ENCODE assay signal across 12 cellular contexts in genomic region chr19:7872306-7873204, GRCh38. TPM values are rescaled to one million over a fixed set of nuclear protein-coding genes. Genes with fewer than 3 reads are reported as not detected.
DNase-seq lines count a peak whose midpoint lies in the region; ATAC-seq, FAIRE-seq and TF ChIP-seq lines count a peak whose summit lies in the region.
"Had no signal": no experiment of that assay in that cellular context is flagged by ENCODE, and none has a peak within 500 bp of the region (broad histone marks: within the 10 kb centered on the region; RNA-seq: fewer than 3 reads in every experiment).

No MANE protein-coding gene starts in this region.

- peaks cover 0 to 4% (median 0%) of the 10 kb centered on the region in 11 donors for H3K9me3 Mint-ChIP-seq in naive thymus-derived CD4-positive, alpha-beta T cell
- H3K9me3 Mint-ChIP-seq: activated T-helper 2 cell treated with anti-CD3 and anti-CD28 coated beads, Interferon-gamma antibody, Interleukin-2, Interleukin-4, amounts not matched to agents 10 μg/mL and 5 μg/mL and 100 μg/mL, durations not matched to agents 14 hours and 24 hours and 36 hours; CD4-positive, alpha-beta memory T cell had no signal

- H3K27me3 ChIP-seq in HL-60 (ENCODE audit: insufficient read depth, poor library complexity, severe bottlenecking): peaks cover 23% of the 10 kb centered on the region
- peaks cover 0 to 2% of the 10 kb centered on the region in 2 donors for H3K27me3 ChIP-seq in naive thymus-derived CD4-positive, alpha-beta T cell (ENCODE audit: control insufficient read depth in 2 of 2, insufficient read depth in 2 of 2, low read length in 2 of 2)

- H3K27ac Mint-ChIP-seq in naive thymus-derived CD4-positive, alpha-beta T cell: peak overlapping the region in 5 of 9 donors; percentile 25 to 78 (median 33)
- H3K27ac Mint-ChIP-seq: activated T-helper 2 cell treated with anti-CD3 and anti-CD28 coated beads, Interferon-gamma antibody, Interleukin-2, Interleukin-4, amounts not matched to agents 10 μg/mL and 5 μg/mL and 100 μg/mL, durations not matched to agents 14 hours and 24 hours and 36 hours had no signal

- no peaks in the 10 kb centered on the region for H3K9me3 ChIP-seq in naive thymus-derived CD4-positive, alpha-beta T cell (ENCODE audit: control insufficient read depth in 2 of 3, low read length in 3 of 3)

- DNase-seq in AG04449 (ENCODE audit: low read depth, low spot score) (no peak), HL-60 (ENCODE audit: low read depth in 1 of 2, low spot score in 1 of 2) (no peak), cardiac fibroblast (ENCODE audit: low read depth in 2 of 2) (no peak), GM10266 (ENCODE audit: extremely low spot score) (no peak), DMS 273 treated with DMSO at 0.1 percent for 48 hours (lab: John Stamatoyannopoulos, UW) (no peak), OCI-M1 (lab: John Stamatoyannopoulos, UW) (no peak), GM12891 (ENCODE audit: insufficient read length, low spot score) (no peak)
- no peak for DNase-seq in naive thymus-derived CD4-positive, alpha-beta T cell

- peaks cover 0 to 59% (median 8%) of the 10 kb centered on the region in 5 donors for H3K27me3 Mint-ChIP-seq in naive thymus-derived CD4-positive, alpha-beta T cell

- CTCF ChIA-PET in AG04449 (lab: Yijun Ruan, JAX): interaction anchor here (0.5 to 1.6 kb wide), 5 partner anchors 15 to 52 kb away, joined by 3 read pairs; no protein-coding TSS in a partner anchor
- CTCF ChIA-PET in naive thymus-derived CD4-positive, alpha-beta T cell (lab: Charles Lee): interaction anchor here (1.0 kb wide), 1 partner anchor 56 kb away, joined by 3 read pairs; no protein-coding TSS in a partner anchor

- H3K27ac ChIP-seq in HL-60 (replicated peaks): no peak overlapping the region
- H3K27ac ChIP-seq in naive thymus-derived CD4-positive, alpha-beta T cell (ENCODE audit: low read depth, low read length): no peak overlapping the region

- TF ChIP-seq POLR2A in GM12891 (IDR thresholded peaks at IDR 0.05; ENCODE audit: low read depth, low read length): no peak

- H3K4me3 Mint-ChIP-seq in naive thymus-derived CD4-positive, alpha-beta T cell: peak overlapping the region; percentile 36 to 84 (median 72)

- H3K4me1 Mint-ChIP-seq in naive thymus-derived CD4-positive, alpha-beta T cell: peaks cover 15 to 33% (median 29%) of the 10 kb centered on the region in 7 donors

- FAIRE-seq in GM12891 (lab: Jason Lieb, UNC): no peak
- FAIRE-seq: frontal cortex, small intestine had no signal

- no peak for ATAC-seq in naive thymus-derived CD4-positive, alpha-beta T cell

- intact Hi-C loops in naive thymus-derived CD4-positive, alpha-beta T cell (cut with micrococcal nuclease): no loop called here

- POLR2A ChIA-PET in AG04449 (lab: Yijun Ruan, JAX): no interaction called here
- POLR2A ChIA-PET in naive thymus-derived CD4-positive, alpha-beta T cell (lab: Charles Lee): interaction anchor here (1.2 kb wide), 1 partner anchor 10 kb away, joined by 3 read pairs; no protein-coding TSS in a partner anchor

- no peaks in the 10 kb centered on the region for H3K36me3 ChIP-seq in naive thymus-derived CD4-positive, alpha-beta T cell (ENCODE audit: control insufficient read depth in 2 of 3, insufficient read depth in 3 of 3, low read length in 3 of 3)

- peaks cover 16 to 26% of the 10 kb centered on the region in 2 donors for H3K4me1 ChIP-seq in naive thymus-derived CD4-positive, alpha-beta T cell (ENCODE audit: control insufficient read depth in 2 of 2, insufficient read depth in 2 of 2, low read length in 2 of 2)

- TF ChIP-seq CTCF in AG04449 (IDR thresholded peaks at IDR 0.05; ENCODE audit: insufficient read depth, low read length, missing control alignments) (no peak), HL-60 (IDR thresholded peaks at IDR 0.05; ENCODE audit: insufficient read depth, low read length) (no peak), cardiac fibroblast (IDR thresholded peaks at IDR 0.05; ENCODE audit: low read depth, low read length) (no peak), GM10266 (IDR thresholded peaks at IDR 0.05; ENCODE audit: control insufficient read depth, insufficient read depth, low read depth, missing control alignments) (no peak)

- peaks cover 0 to 5% (median 0%) of the 10 kb centered on the region in 5 donors for H3K36me3 Mint-ChIP-seq in naive thymus-derived CD4-positive, alpha-beta T cell
- H3K36me3 Mint-ChIP-seq: CD4-positive, alpha-beta memory T cell had no signal

- H3K4me3 ChIP-seq in AG04449 (ENCODE audit: low read depth, low read length): peak overlapping the region; percentile 23
- 0 out of 2 replicates have a peak overlapping the region, but pooled peaks have one; percentile 12 for H3K4me3 ChIP-seq in HL-60 (replicated peaks; ENCODE audit: insufficient read depth, low read length)
- H3K4me3 ChIP-seq in cardiac fibroblast (replicated peaks in 1 of 2; ENCODE audit: low read depth in 2 of 2, low read length in 2 of 2): peak overlapping the region; percentile 20 to 31
- no peak overlapping the region for H3K4me3 ChIP-seq in naive thymus-derived CD4-positive, alpha-beta T cell (ENCODE audit: low read length)

TF ChIP-seq in GM12891, 5 proteins besides CTCF, POLR2A, EP300 and RAD21:
- no peak for TF ChIP-seq PAX5 (IDR thresholded peaks at IDR 0.05; ENCODE audit: insufficient read depth, low read length, severe bottlenecking)
- no peak for TF ChIP-seq SPI1 (IDR thresholded peaks at IDR 0.05; ENCODE audit: low read depth, low read length)
- TF ChIP-seq POU2F2 (IDR thresholded peaks at IDR 0.05; ENCODE audit: low read depth, low read length): no peak
- TF ChIP-seq POLR2AphosphoS5 (IDR thresholded peaks at IDR 0.05; ENCODE audit: low read depth, low read length): no peak
- TF ChIP-seq TAF1 (IDR thresholded peaks at IDR 0.05; ENCODE audit: low read depth, low read length): no peak
TF ChIP-seq in GM12891: peak in this region for 0.

RNA-seq across cellular contexts. Expression of gene PRR36, which starts 1.6 kb away (rescaled TPM):
- 1 to 10 TPM in 1 of 5 experiments, under 1 TPM in 3, not detected in 1; 0.08 to 1.2 (median 0.16) TPM for total RNA-seq in naive thymus-derived CD4-positive, alpha-beta T cell
- under 1 TPM; 0.08 to 0.12 TPM for polyA plus RNA-seq in naive thymus-derived CD4-positive, alpha-beta T cell
- polyA plus RNA-seq in GM12891 (2012; ENCODE audit: low read depth, missing spikeins): 0.10 TPM

RNA-seq across cellular contexts. Expression of gene LRRC8E, which starts 15.8 kb away (rescaled TPM):
- total RNA-seq in naive thymus-derived CD4-positive, alpha-beta T cell: under 1 TPM in 1 of 5 experiments, not detected in 4; 0.24 TPM
- polyA plus RNA-seq in naive thymus-derived CD4-positive, alpha-beta T cell: under 1 TPM in 1 of 2 donors, not detected in 1; 0.53 TPM
- polyA plus RNA-seq in GM12891 (2012; ENCODE audit: low read depth, missing spikeins): 0.06 TPM
- total RNA-seq: activated T-helper 2 cell treated with anti-CD3 and anti-CD28 coated beads, Interferon-gamma antibody, Interleukin-2, Interleukin-4, amounts not matched to agents 10 μg/mL and 5 μg/mL and 100 μg/mL, durations not matched to agents 14 hours and 24 hours and 36 hours; CD4-positive, alpha-beta memory T cell; frontal cortex had no signal
- polyA plus RNA-seq: CD4-positive, alpha-beta memory T cell had no signal

RNA-seq across cellular contexts. Expression of gene MAP2K7, which starts 31.1 kb away (rescaled TPM):
- 100 to 1,000 TPM in 1 of 5 experiments, 10 to 100 TPM in 4; 48.7 to 109 (median 66.5) TPM for total RNA-seq in naive thymus-derived CD4-positive, alpha-beta T cell
- 1 to 10 TPM; 1.8 to 2.0 TPM for polyA plus RNA-seq in naive thymus-derived CD4-positive, alpha-beta T cell
- 18.3 TPM for polyA plus RNA-seq in GM12891 (2012; ENCODE audit: low read depth, missing spikeins)

RNA-seq across cellular contexts. Expression of gene TGFBR3L, which starts 42.1 kb away (rescaled TPM):
- total RNA-seq in naive thymus-derived CD4-positive, alpha-beta T cell: 1 to 10 TPM in 4 of 5 experiments, under 1 TPM in 1; 0.27 to 4.0 (median 1.6) TPM
- polyA plus RNA-seq in naive thymus-derived CD4-positive, alpha-beta T cell: not detected
- 0.36 TPM for polyA plus RNA-seq in GM12891 (2012; ENCODE audit: low read depth, missing spikeins)
- total RNA-seq: frontal cortex had no signal
- polyA plus RNA-seq: CD4-positive, alpha-beta memory T cell had no signal

RNA-seq across cellular contexts. Expression of gene EVI5L, which starts 42.5 kb away (rescaled TPM):
- total RNA-seq in naive thymus-derived CD4-positive, alpha-beta T cell: 10 to 100 TPM in 3 of 5 experiments, 1 to 10 TPM in 2; 7.4 to 12.2 (median 11.4) TPM
- 1 to 10 TPM; 2.5 to 3.8 TPM for polyA plus RNA-seq in naive thymus-derived CD4-positive, alpha-beta T cell
- polyA plus RNA-seq in GM12891 (2012; ENCODE audit: low read depth, missing spikeins): 7.7 TPM
